In the genomic region with DNA sequence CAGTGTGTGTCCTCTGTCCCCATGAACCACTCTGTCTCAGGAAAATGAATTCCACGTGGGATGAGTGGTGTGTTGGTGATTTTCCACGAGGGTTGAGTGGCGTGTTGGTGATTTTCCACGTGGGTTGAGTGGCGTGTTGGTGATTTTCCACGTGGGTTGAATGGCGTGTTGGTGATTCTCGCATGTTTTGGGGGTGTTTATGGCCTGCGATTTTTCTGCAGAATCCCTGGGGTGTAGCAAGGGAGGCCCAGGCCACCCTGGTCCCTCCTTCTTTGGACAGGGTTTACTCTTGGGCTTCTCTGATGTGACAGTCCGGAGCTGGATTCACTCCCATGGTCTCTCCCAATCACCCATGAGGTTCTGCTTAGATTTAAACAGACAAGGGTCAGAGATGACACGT, we compare ENCODE assay signal across 22 cellular contexts.
"Had no signal": no experiment of that assay in that cellular context is flagged by ENCODE, and none has a peak within 500 bp of the region (broad histone marks: within the 10 kb centered on the region; RNA-seq: fewer than 3 reads in every experiment).

No MANE protein-coding gene starts in this region.

- H3K27ac Mint-ChIP-seq: activated B cell treated with CpG ODN at 0.5 μM for 24 hours; activated CD4-positive, alpha-beta T cell treated with anti-CD3 and anti-CD28 coated beads, Interleukin-2, amount 10 ng/mL, durations not matched to agents 7 days and 5 days; activated naive CD4-positive, alpha-beta T cell treated with anti-CD3 and anti-CD28 coated beads, Interleukin-2, amount 10 ng/mL, durations not matched to agents 7 days and 5 days; activated T-cell treated with anti-CD3 and anti-CD28 coated beads, Interleukin-2, amount 50 U/mL, for 72 hours; activated T-helper 2 cell treated with anti-CD3 and anti-CD28 coated beads, Interferon-gamma antibody, Interleukin-2, Interleukin-4, amounts not matched to agents 10 μg/mL and 5 μg/mL and 100 μg/mL, durations not matched to agents 14 hours and 24 hours and 36 hours; brain had no signal

- H3K4me3 Mint-ChIP-seq: activated B cell treated with CpG ODN at 0.5 μM for 24 hours; activated CD4-positive, alpha-beta memory T cell treated with anti-CD3 and anti-CD28 coated beads for 36 hours; activated CD4-positive, alpha-beta T cell treated with anti-CD3 and anti-CD28 coated beads, Interleukin-2, amount 10 ng/mL, durations not matched to agents 7 days and 5 days; activated naive CD4-positive, alpha-beta T cell treated with anti-CD3 and anti-CD28 coated beads, Interleukin-2, amount 10 ng/mL, durations not matched to agents 7 days and 5 days; activated T-cell treated with anti-CD3 and anti-CD28 coated beads, Interleukin-2, amount 50 U/mL, for 72 hours; brain had no signal

- H3K9me3 Mint-ChIP-seq: brain had no signal

- H3K36me3 Mint-ChIP-seq: activated CD4-positive, alpha-beta memory T cell treated with anti-CD3 and anti-CD28 coated beads for 36 hours; activated naive CD4-positive, alpha-beta T cell treated with anti-CD3 and anti-CD28 coated beads, Interleukin-2, amount 10 ng/mL, durations not matched to agents 7 days and 5 days; brain had no signal

- DNase-seq: activated B cell treated with CpG ODN at 0.5 μM for 24 hours; activated CD4-positive, alpha-beta memory T cell treated with anti-CD3 and anti-CD28 coated beads for 36 hours; activated CD4-positive, alpha-beta T cell treated with anti-CD3 and anti-CD28 coated beads for 1 hour; activated CD4-positive, alpha-beta T cell treated with anti-CD3 and anti-CD28 coated beads, Interleukin-2, amount 10 ng/mL, durations not matched to agents 7 days and 5 days; activated CD8-positive, alpha-beta memory T cell treated with anti-CD3 and anti-CD28 coated beads, Interleukin-2, amount 50 U/mL, for 4 hours; activated gamma-delta T cell treated with Interleukin-2 at 50 U/mL for 16 hours; activated naive CD4-positive, alpha-beta T cell treated with anti-CD3 and anti-CD28 coated beads, Interleukin-2, amount 10 ng/mL, durations not matched to agents 7 days and 5 days; activated T-cell treated with anti-CD3 and anti-CD28 coated beads, Interleukin-2, amount 50 U/mL, for 72 hours; amygdala; MM.1S; NCI-H1105 treated with DMSO at 0.1 percent for 48 hours; NCI-H1436 treated with DMSO at 0.1 percent for 48 hours; NCI-H187; NCI-H2081 treated with DMSO at 0.1 percent for 48 hours; NCI-H446; NCI-H524; PC-3; SHP77 treated with DMSO at 0.1 percent for 48 hours; T-helper 2 cell; T1000 had no signal

- H3K4me1 Mint-ChIP-seq: activated B cell treated with CpG ODN at 0.5 μM for 24 hours; activated CD4-positive, alpha-beta T cell treated with anti-CD3 and anti-CD28 coated beads, Interleukin-2, amount 10 ng/mL, durations not matched to agents 7 days and 5 days; activated naive CD4-positive, alpha-beta T cell treated with anti-CD3 and anti-CD28 coated beads, Interleukin-2, amount 10 ng/mL, durations not matched to agents 7 days and 5 days had no signal

- H3K27me3 Mint-ChIP-seq: activated B cell treated with CpG ODN at 0.5 μM for 24 hours, brain had no signal

- ATAC-seq: PC-3 had no signal
